1 cellular context compared by ENCODE assay signal in the genomic region with DNA sequence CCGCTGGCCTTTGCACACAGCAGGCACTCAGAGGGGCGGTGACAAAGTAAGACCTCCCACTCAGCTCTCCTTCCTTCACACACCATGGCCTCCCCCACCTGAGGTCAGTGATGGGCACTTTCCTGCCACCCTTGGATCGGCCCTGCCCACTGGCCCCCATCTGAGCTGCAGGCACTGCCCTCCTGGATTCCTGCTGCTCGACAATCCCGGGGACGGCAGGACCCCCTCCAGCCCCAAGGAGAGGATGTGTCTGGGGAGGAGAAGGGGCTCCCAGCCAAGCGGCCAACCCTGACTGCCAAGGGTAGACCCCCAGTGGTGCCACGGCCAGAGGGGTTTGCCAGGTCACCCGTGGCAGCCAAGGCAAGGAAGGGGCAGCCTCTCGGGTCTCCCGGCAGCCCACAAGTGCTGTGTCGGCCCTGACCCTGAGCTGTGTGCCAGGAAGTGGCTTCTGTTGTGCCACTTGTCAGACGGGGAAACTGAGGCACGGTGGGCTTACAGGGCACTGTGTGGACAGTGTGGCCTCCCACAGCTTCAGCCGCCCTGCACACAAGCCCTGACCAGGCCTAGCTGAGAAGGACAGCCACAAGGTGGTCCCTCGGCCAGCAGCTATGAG.
TF ChIP-seq lines count a peak whose summit lies in the region.

No MANE protein-coding gene starts in this region.

TF ChIP-seq in HepG2, 621 proteins besides CTCF, POLR2A, EP300 and RAD21 (continued from another document):
- TF ChIP-seq, protein P1, sequence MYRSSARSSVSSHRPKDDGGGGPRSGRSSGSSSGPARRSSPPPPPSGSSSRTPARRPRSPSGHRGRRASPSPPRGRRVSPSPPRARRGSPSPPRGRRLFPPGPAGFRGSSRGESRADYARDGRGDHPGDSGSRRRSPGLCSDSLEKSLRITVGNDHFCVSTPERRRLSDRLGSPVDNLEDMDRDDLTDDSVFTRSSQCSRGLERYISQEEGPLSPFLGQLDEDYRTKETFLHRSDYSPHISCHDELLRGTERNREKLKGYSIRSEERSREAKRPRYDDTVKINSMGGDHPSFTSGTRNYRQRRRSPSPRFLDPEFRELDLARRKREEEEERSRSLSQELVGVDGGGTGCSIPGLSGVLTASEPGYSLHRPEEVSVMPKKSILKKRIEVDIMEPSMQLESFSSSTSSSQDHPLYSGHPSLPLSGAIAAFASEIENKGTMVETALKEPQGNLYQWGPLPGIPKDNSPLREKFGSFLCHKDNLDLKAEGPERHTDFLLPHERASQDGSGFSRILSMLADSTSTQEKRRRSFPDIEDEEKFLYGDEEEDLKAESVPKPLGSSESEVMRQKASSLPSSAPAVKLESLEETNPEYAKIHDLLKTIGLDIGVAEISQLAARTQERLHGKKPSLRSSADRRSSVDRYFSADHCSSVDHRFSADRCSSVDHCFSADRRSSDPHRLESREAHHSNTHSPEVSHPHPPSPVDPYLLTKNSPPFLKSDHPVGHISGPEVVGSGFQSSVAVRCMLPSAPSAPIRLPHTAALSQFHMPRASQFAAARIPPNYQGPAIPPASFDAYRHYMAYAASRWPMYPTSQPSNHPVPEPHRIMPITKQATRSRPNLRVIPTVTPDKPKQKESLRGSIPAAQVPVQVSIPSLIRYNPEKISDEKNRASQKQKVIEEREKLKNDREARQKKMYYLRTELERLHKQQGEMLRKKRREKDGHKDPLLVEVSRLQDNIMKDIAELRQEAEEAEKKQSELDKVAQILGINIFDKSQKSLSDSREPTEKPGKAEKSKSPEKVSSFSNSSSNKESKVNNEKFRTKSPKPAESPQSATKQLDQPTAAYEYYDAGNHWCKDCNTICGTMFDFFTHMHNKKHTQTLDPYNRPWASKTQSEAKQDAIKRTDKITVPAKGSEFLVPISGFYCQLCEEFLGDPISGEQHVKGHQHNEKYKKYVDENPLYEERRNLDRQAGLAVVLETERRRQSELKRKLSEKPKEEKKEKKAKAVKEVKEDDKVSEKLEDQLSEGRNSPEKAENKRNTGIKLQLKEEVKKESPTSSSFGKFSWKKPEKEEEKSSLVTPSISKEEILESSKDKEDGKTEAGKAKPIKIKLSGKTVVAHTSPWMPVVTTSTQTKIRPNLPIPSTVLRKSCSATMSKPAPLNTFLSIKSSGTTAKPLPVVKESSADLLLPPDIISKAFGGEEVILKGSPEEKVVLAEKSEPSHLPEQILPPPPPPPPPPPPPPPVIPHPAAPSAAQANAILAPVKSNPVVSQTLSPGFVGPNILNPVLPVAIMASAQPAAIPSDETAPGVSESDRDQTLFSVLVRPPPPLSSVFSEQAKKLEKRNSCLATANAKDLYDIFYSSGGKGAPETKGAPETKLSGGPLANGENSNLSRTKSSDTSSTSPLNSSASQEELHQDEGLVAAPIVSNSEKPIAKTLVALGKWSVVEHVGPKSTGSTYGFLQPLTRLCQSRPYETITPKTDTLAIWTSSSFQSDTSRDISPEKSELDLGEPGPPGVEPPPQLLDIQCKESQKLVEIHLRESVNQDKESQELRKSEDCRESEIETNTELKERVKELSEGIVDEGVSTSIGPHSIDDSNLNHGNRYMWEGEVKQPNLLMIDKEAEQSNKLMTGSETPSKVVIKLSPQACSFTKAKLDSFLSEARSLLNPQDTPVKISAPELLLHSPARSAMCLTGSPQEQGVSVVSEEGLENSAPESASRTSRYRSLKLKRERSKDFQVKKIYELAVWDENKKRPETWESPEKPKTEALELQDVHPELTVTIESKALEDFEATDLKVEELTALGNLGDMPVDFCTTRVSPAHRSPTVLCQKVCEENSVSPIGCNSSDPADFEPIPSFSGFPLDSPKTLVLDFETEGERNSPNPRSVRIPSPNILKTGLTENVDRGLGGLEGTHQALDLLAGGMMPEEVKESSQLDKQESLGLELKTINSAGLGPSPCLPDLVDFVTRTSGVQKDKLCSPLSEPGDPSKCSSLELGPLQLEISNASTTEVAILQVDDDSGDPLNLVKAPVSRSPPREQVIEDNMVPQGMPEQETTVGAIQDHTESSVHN (CRISPR knock-in tag; IDR thresholded peaks at IDR 0.05), result no peak
- TF ChIP-seq RBAK (CRISPR knock-in tag; IDR thresholded peaks at IDR 0.05) (no peak), NR1H2 (CRISPR knock-in tag; IDR thresholded peaks at IDR 0.05; ENCODE audit: borderline replicate concordance, low read depth) (0 out of 2 replicates have a peak, but pooled peaks have one; percentile 23), SIN3B (IDR thresholded peaks at IDR 0.05; ENCODE audit: low read length) (no peak), SNRNP70 (IDR thresholded peaks at IDR 0.05; ENCODE audit: low read depth, low read length) (no peak), HNRNPL (IDR thresholded peaks at IDR 0.05; ENCODE audit: low read depth, low read length) (peak; percentile 76; the same call in 1 of the 2 replicates), ZNF841 (CRISPR knock-in tag; IDR thresholded peaks at IDR 0.05; ENCODE audit: borderline replicate concordance) (no peak), ZC3H13 (CRISPR knock-in tag; IDR thresholded peaks at IDR 0.05) (no peak; the same call in 1 of the 2 replicates), CSRNP2 (CRISPR knock-in tag; conservative IDR thresholded peaks at IDR 0.05; ENCODE audit: low read depth) (no peak), ZNF317 (CRISPR knock-in tag; IDR thresholded peaks at IDR 0.05) (no peak), TFDP1 (CRISPR knock-in tag; IDR thresholded peaks at IDR 0.05; ENCODE audit: borderline replicate concordance) (no peak), BHLHE40 (IDR thresholded peaks at IDR 0.05; ENCODE audit: low read length) (no peak), RERE (CRISPR knock-in tag; IDR thresholded peaks at IDR 0.05; ENCODE audit: low read depth) (no peak), TBX2 (CRISPR knock-in tag; IDR thresholded peaks at IDR 0.05; ENCODE audit: borderline replicate concordance) (no peak)
- TF ChIP-seq, protein P2, sequence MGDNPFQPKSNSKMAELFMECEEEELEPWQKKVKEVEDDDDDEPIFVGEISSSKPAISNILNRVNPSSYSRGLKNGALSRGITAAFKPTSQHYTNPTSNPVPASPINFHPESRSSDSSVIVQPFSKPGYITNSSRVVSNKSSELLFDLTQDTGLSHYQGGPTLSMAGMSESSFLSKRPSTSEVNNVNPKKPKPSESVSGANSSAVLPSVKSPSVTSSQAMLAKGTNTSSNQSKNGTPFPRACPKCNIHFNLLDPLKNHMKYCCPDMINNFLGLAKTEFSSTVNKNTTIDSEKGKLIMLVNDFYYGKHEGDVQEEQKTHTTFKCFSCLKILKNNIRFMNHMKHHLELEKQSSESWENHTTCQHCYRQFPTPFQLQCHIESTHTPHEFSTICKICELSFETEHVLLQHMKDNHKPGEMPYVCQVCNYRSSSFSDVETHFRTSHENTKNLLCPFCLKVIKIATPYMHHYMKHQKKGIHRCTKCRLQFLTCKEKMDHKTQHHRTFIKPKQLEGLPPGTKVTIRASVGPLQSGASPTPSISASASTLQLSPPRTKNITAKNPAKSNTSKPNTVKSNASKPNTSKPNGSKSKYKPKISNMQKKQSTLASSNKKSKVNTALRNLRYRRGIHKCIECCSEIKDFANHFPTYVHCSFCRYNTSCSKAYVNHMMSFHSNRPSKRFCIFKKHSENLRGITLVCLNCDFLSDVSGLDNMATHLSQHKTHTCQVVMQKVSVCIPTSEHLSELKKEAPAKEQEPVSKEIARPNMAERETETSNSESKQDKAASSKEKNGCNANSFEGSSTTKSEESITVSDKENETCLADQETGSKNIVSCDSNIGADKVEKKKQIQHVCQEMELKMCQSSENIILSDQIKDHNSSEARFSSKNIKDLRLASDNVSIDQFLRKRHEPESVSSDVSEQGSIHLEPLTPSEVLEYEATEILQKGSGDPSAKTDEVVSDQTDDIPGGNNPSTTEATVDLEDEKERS (CRISPR knock-in tag; IDR thresholded peaks at IDR 0.05), result no peak
